8 cellular contexts compared by ENCODE assay signal in the genomic region with DNA sequence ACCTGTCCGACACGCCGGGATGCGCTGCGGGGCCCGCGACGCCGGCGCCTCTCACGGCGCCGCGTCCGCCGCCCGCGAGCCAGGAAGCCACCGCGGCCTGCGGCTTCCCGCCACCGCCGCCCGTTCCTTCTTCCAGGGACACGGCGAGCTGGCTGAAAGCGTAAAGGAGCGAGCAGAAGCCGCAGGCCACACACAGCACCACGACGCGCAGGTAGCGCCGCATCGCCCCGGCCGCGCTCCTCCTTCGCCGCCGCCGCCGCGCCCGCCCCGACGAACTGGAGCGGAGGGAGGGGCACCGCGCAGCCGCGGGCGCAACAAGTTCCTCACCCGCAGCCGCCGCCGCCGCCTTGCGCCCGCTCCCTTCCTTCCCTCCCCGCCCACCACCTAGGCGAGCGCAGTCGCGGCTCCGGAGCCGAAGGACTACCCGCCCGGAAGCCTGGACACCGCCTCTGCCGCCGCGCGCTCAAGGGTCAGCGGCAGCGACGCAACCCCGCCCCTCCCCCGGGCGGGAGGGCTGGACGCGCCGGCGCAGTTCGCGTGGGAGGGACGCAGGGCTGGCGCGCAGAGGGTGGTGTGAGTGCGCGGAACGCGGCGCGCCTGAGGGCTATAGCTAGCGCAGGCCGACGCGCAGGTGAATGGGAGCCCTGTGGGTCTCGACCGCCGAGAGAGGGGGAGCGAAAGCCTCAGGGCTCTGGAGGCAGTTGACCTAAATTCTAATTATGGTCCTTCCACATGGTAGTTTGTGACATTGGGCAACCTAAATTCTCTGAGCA. TPM values are rescaled to one million over a fixed set of nuclear protein-coding genes. Genes with fewer than 3 reads are reported as not detected.
DNase-seq lines count a peak whose midpoint lies in the region; ATAC-seq and TF ChIP-seq lines count a peak whose summit lies in the region.

A gene with protein sequence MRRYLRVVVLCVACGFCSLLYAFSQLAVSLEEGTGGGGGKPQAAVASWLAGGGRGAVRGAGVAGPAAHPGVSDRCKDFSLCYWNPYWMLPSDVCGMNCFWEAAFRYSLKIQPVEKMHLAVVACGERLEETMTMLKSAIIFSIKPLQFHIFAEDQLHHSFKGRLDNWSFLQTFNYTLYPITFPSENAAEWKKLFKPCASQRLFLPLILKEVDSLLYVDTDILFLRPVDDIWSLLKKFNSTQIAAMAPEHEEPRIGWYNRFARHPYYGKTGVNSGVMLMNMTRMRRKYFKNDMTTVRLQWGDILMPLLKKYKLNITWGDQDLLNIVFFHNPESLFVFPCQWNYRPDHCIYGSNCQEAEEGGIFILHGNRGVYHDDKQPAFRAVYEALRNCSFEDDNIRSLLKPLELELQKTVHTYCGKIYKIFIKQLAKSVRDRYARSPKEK (minus strand): TSS at position 451 of the 773 bp plus-strand sequence. CDS start 228 bp downstream, at position 223.

- peaks cover 35% of the 10 kb centered on the region for H3K4me1 ChIP-seq in lower lobe of right lung

- no peaks in the 10 kb centered on the region for H3K9me3 ChIP-seq in lower lobe of right lung

- H3K27ac Mint-ChIP-seq in activated CD8-positive, alpha-beta T cell treated with anti-CD3 and anti-CD28 coated beads for 36 hours, result peak within 1 kb of the TSS; percentile 56

- H3K4me3 ChIP-seq in lower lobe of right lung, result peak within 1 kb of the TSS; percentile 67

- POLR2A ChIA-PET in activated CD8-positive, alpha-beta T cell treated with anti-CD3 and anti-CD28 coated beads for 36 hours (lab: Charles Lee), result interaction anchor here (0.7 to 1.4 kb wide), 4 partner anchors 16 to 94 kb away, joined by 3 to 8 read pairs (median 4); no protein-coding TSS in a partner anchor

- no peaks in the 10 kb centered on the region for H3K9me3 Mint-ChIP-seq in activated CD8-positive, alpha-beta T cell treated with anti-CD3 and anti-CD28 coated beads for 36 hours

- H3K36me3 Mint-ChIP-seq in activated CD8-positive, alpha-beta T cell treated with anti-CD3 and anti-CD28 coated beads for 36 hours (ENCODE audit: low read depth), result no peaks in the 10 kb centered on the region

- CTCF ChIA-PET in activated CD8-positive, alpha-beta T cell treated with anti-CD3 and anti-CD28 coated beads for 36 hours (lab: Charles Lee), result interaction anchor here (0.8 to 1.7 kb wide), 6 partner anchors 11 to 227 kb away, joined by 3 to 7 read pairs (median 4); no protein-coding TSS in a partner anchor

- ATAC-seq in GM19397 (IDR thresholded peaks at IDR 0.05; ENCODE audit: unreplicated experiment), result peak; percentile 95
- ATAC-seq in HG03565 (IDR thresholded peaks at IDR 0.05; ENCODE audit: unreplicated experiment), result peak; percentile 89
- ATAC-seq in activated CD8-positive, alpha-beta T cell treated with anti-CD3 and anti-CD28 coated beads for 36 hours, result peak; percentile 91
- ATAC-seq in lower lobe of right lung, result peak; percentile 98 to 99

- TF ChIP-seq CTCF in activated CD8-positive, alpha-beta T cell treated with anti-CD3 and anti-CD28 coated beads for 36 hours (IDR thresholded peaks at IDR 0.05), result no peak
- TF ChIP-seq CTCF in lower lobe of right lung (IDR thresholded peaks at IDR 0.05), result no peak

- intact Hi-C loops in activated CD8-positive, alpha-beta T cell treated with anti-CD3 and anti-CD28 coated beads for 36 hours (cut with micrococcal nuclease), result loop anchor here (5.0 kb wide), 1 partner anchor 93 kb away; a partner anchor contains a TSS
- intact Hi-C loops in lower lobe of right lung (cut with DNase I), result no loop called here

- peak within 1 kb of the TSS; percentile 80 for H3K4me3 Mint-ChIP-seq in activated CD8-positive, alpha-beta T cell treated with anti-CD3 and anti-CD28 coated beads for 36 hours

- H3K27me3 ChIP-seq in lower lobe of right lung (ENCODE audit: low read depth), result no peaks in the 10 kb centered on the region

- peak; percentile 98 for DNase-seq in CD1c-positive myeloid dendritic cell (ENCODE audit: extremely low spot score)
- peak; percentile 99 for DNase-seq in NCI-H774 (lab: John Stamatoyannopoulos, UW)
- peak; percentile 81 for DNase-seq in activated CD8-positive, alpha-beta T cell treated with anti-CD3 and anti-CD28 coated beads for 36 hours
- DNase-seq in ecto neural progenitor cell (ENCODE audit: low spot score), result peak; percentile 97
- DNase-seq in lower lobe of right lung, result peak; percentile 97
- peak; percentile 17 to 69 (median 57) for DNase-seq in stimulated activated CD4-positive, alpha-beta T cell treated with anti-CD3 and anti-CD28 coated beads, TNF-alpha, amount 100 ng/mL, for 1 hour (ENCODE audit: low read depth in 3 of 3, low spot score in 1 of 3)

- no peaks in the 10 kb centered on the region for H3K27me3 Mint-ChIP-seq in activated CD8-positive, alpha-beta T cell treated with anti-CD3 and anti-CD28 coated beads for 36 hours

- H3K27ac ChIP-seq in lower lobe of right lung, result peak within 1 kb of the TSS; percentile 86

- H3K4me1 Mint-ChIP-seq in activated CD8-positive, alpha-beta T cell treated with anti-CD3 and anti-CD28 coated beads for 36 hours (ENCODE audit: low read depth), result peaks cover 31% of the 10 kb centered on the region

- H3K36me3 ChIP-seq in lower lobe of right lung, result no peaks in the 10 kb centered on the region

RNA-seq across cellular contexts. Expression of the gene that starts here (rescaled TPM):
- total RNA-seq in activated CD8-positive, alpha-beta T cell treated with anti-CD3 and anti-CD28 coated beads for 36 hours, result 1 to 10 TPM; 5.3 to 6.3 TPM
- total RNA-seq in lower lobe of right lung, result 12.1 TPM

Comparison
In these comparisons a context has a peak if more than half of its experiments do, and no peak if none do; other contexts are left out.
1. Peak in every context shown above with its lines: DNase-seq, ATAC-seq, H3K4me3 ChIP-seq and H3K27ac ChIP-seq.